29 cellular contexts compared by ENCODE assay signal in the genomic region with DNA sequence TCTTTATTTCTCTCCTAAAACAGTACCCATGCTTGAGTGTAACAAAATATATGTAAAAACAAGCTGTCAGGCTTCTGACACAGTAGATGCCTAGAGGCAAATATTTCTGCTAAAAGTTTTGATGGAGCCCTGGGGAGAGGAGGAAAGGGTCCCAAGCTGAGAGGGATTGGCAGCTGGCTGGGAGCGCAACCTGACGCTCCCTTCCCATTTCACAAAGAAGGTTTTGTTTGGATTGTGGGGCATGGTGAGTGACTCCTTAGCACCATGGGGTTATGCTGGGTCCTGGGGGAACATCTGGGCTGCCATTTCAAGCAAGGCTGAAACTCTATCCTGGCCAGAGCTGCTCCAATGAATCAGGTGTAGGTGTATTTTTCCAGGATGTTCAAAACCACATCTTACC.
"Had no signal": no experiment of that assay in that cellular context is flagged by ENCODE, and none has a peak within 500 bp of the region (broad histone marks: within the 10 kb centered on the region; RNA-seq: fewer than 3 reads in every experiment).

No MANE protein-coding gene starts in this region.

- H3K36me3 ChIP-seq: left lung, lower lobe of right lung, neutrophil, ovary, right atrium auricular region, right lobe of liver, stomach, thyroid gland, transverse colon, upper lobe of left lung, vagina had no signal

- H3K4me3 ChIP-seq: hepatocyte, left lung, lower lobe of right lung, ovary, right atrium auricular region, right lobe of liver, smooth muscle cell, stomach, testis, thyroid gland, transverse colon, upper lobe of left lung, vagina had no signal

- H3K4me3 Mint-ChIP-seq: naive thymus-derived CD8-positive, alpha-beta T cell; nephron; neural crest cell; stimulated activated memory B cell treated with anti-CD40 and anti-IgM and Interleukin-4, amounts not matched to agents 10 μg/mL and 1 μg/mL and 100 μg/mL, for 72 hours had no signal

- H3K27me3 Mint-ChIP-seq: progenitor cell of endocrine pancreas; stimulated activated memory B cell treated with anti-CD40 and anti-IgM and Interleukin-4, amounts not matched to agents 10 μg/mL and 1 μg/mL and 100 μg/mL, for 72 hours had no signal

- H3K27ac Mint-ChIP-seq: naive thymus-derived CD8-positive, alpha-beta T cell; nephron; progenitor cell of endocrine pancreas; stimulated activated memory B cell treated with anti-CD40 and anti-IgM and Interleukin-4, amounts not matched to agents 10 μg/mL and 1 μg/mL and 100 μg/mL, for 72 hours had no signal

- DNase-seq: kidney glomerular epithelial cell; left colon; left lung; lower lobe of right lung; mammary epithelial cell; mesenchymal stem cell; naive thymus-derived CD8-positive, alpha-beta T cell; occipital lobe; ovary; right lobe of liver; stimulated activated CD4-positive, alpha-beta T cell treated with anti-CD3 and anti-CD28 coated beads, Interleukin-1b, Interleukin-23, amount 100 ng/mL, for 48 hours; stimulated activated CD4-positive, alpha-beta T cell treated with anti-CD3 and anti-CD28 coated beads, Interleukin-2, amount 100 ng/mL, for 48 hours; stimulated activated CD4-positive, alpha-beta T cell treated with anti-CD3 and anti-CD28 coated beads, Interleukin-4, amount 100 ng/mL, for 4 hours; stimulated activated CD8-positive, alpha-beta memory T cell treated with anti-CD3 and anti-CD28 coated beads, Interleukin-4, amount 100 ng/mL, for 48 hours; stimulated activated naive CD8-positive, alpha-beta T cell treated with anti-CD3 and anti-CD28 coated beads, Interleukin-15, Interleukin-2, amounts not matched to agents 100 U/mL and 50 U/mL, for 24 hours; stomach; testis; thyroid gland; transverse colon; upper lobe of left lung had no signal

- H3K27me3 ChIP-seq: hepatocyte, left lung, neutrophil, ovary, right atrium auricular region, right lobe of liver, stomach, testis, thyroid gland, transverse colon, upper lobe of left lung, vagina had no signal

- H3K4me1 ChIP-seq: left lung, lower lobe of right lung, right atrium auricular region, right lobe of liver, stomach, testis, thyroid gland, transverse colon, upper lobe of left lung, vagina had no signal

- H3K4me1 Mint-ChIP-seq: naive thymus-derived CD8-positive, alpha-beta T cell; nephron; neural crest cell; stimulated activated memory B cell treated with anti-CD40 and anti-IgM and Interleukin-4, amounts not matched to agents 10 μg/mL and 1 μg/mL and 100 μg/mL, for 72 hours had no signal

- H3K36me3 Mint-ChIP-seq: naive thymus-derived CD8-positive, alpha-beta T cell; stimulated activated memory B cell treated with anti-CD40 and anti-IgM and Interleukin-4, amounts not matched to agents 10 μg/mL and 1 μg/mL and 100 μg/mL, for 72 hours had no signal

- H3K9me3 ChIP-seq: neutrophil, ovary, right lobe of liver, testis, thyroid gland, upper lobe of left lung, vagina had no signal

- H3K27ac ChIP-seq: hepatocyte, left lung, lower lobe of right lung, neutrophil, ovary, right atrium auricular region, right lobe of liver, stomach, testis, thyroid gland, transverse colon, upper lobe of left lung, vagina had no signal
